ENCODE assay signal across 28 cellular contexts in genomic region chr10:456486-456885, GRCh38.
DNase-seq lines count a peak whose midpoint lies in the region; ATAC-seq lines count a peak whose summit lies in the region.
"Had no signal": no experiment of that assay in that cellular context is flagged by ENCODE, and none has a peak within 500 bp of the region (broad histone marks: within the 10 kb centered on the region; RNA-seq: fewer than 3 reads in every experiment).

No MANE protein-coding gene starts in this region.

- intact Hi-C loops in sciatic nerve (cut with DNase I), result no loop called here

- ATAC-seq in sciatic nerve (no peak), HG03135 (IDR thresholded peaks at IDR 0.05; ENCODE audit: unreplicated experiment) (no peak)
- ATAC-seq: activated T-helper 17 cell treated with anti-CD3 and anti-CD28 coated beads, Interleukin-2, amount 50 U/mL, for 72 hours; GM23338; natural killer cell; right cardiac atrium; WTC11 had no signal

- no peak overlapping the region for H3K4me3 ChIP-seq in stomach smooth muscle (ENCODE audit: low read length in 2 of 2)
- H3K4me3 ChIP-seq: GM23338, SJCRH30, thoracic aorta, vagina had no signal

- peaks cover 0 to 6% of the 10 kb centered on the region in 2 donors for H3K36me3 ChIP-seq in stomach smooth muscle (ENCODE audit: control insufficient read depth in 2 of 2, insufficient read depth in 2 of 2, low read length in 2 of 2)
- H3K36me3 ChIP-seq: SJCRH30, thoracic aorta, vagina had no signal

- H3K4me1 ChIP-seq in stomach smooth muscle (ENCODE audit: control insufficient read depth, insufficient read depth, low read length), result peaks cover 52% of the 10 kb centered on the region
- H3K4me1 ChIP-seq: parathyroid adenoma, SJCRH30 had no signal

- H3K9ac ChIP-seq in stomach smooth muscle (ENCODE audit: low read length in 2 of 2), result no peak overlapping the region
- H3K9ac ChIP-seq: parathyroid adenoma had no signal

- no peaks in the 10 kb centered on the region for H3K9me3 ChIP-seq in stomach smooth muscle (ENCODE audit: control insufficient read depth in 2 of 2, low read length in 2 of 2)
- H3K9me3 ChIP-seq: SJCRH30, thoracic aorta, vagina had no signal

- peak overlapping the region; percentile 49 for H3K27ac ChIP-seq in stomach smooth muscle (ENCODE audit: low read length)
- H3K27ac ChIP-seq: parathyroid adenoma, SJCRH30, thoracic aorta, vagina had no signal

- DNase-seq in NCI-H82 (lab: John Stamatoyannopoulos, UW), result peak; percentile 8
- no peak for DNase-seq in NCI-H82 treated with DMSO at 0.1 percent for 48 hours (lab: John Stamatoyannopoulos, UW; ENCODE audit: unreplicated experiment)
- DNase-seq in cerebellar cortex (ENCODE audit: low spot score), result peak; percentile 87
- DNase-seq in left kidney (ENCODE audit: low read depth, low spot score), result peak; percentile 17
- DNase-seq in sciatic nerve (ENCODE audit: low spot score), result no peak
- DNase-seq in stimulated activated CD4-positive, alpha-beta T cell treated with anti-CD3 and anti-CD28 coated beads, Interleukin-2, amount 100 ng/mL, for 24 hours, result no peak
- DNase-seq: activated naive CD8-positive, alpha-beta T cell treated with anti-CD3 and anti-CD28 coated beads for 36 hours; CD4-positive, CD25-positive, alpha-beta regulatory T cell; central memory CD4-positive, alpha-beta T cell; DMS 273 treated with DMSO at 0.1 percent for 48 hours; EL; head of caudate nucleus; kidney; natural killer cell; NCI-H1105; NCI-H187 treated with DMSO at 0.1 percent for 48 hours; NCI-H748 treated with DMSO at 0.1 percent for 48 hours; right cardiac atrium; SJCRH30; stimulated activated naive CD4-positive, alpha-beta T cell treated with Interleukin-2 at 50 U/mL for 16 hours had no signal

- no peaks in the 10 kb centered on the region for H3K27me3 ChIP-seq in stomach smooth muscle (ENCODE audit: control insufficient read depth in 1 of 2, insufficient read depth in 2 of 2, low read length in 2 of 2)
- H3K27me3 ChIP-seq: SJCRH30, vagina had no signal

Comparison
In these comparisons a context has a peak if more than half of its experiments do, and no peak if none do; other contexts are left out.
1. DNase-seq: peak in NCI-H82 (single experiment), cerebellar cortex (single experiment) and left kidney (single experiment); none in NCI-H82 treated with DMSO at 0.1 percent for 48 hours (single experiment), sciatic nerve (single experiment) and stimulated activated CD4-positive, alpha-beta T cell treated with anti-CD3 and anti-CD28 coated beads, Interleukin-2, amount 100 ng/mL, for 24 hours (0 of 2).